In the genomic region with DNA sequence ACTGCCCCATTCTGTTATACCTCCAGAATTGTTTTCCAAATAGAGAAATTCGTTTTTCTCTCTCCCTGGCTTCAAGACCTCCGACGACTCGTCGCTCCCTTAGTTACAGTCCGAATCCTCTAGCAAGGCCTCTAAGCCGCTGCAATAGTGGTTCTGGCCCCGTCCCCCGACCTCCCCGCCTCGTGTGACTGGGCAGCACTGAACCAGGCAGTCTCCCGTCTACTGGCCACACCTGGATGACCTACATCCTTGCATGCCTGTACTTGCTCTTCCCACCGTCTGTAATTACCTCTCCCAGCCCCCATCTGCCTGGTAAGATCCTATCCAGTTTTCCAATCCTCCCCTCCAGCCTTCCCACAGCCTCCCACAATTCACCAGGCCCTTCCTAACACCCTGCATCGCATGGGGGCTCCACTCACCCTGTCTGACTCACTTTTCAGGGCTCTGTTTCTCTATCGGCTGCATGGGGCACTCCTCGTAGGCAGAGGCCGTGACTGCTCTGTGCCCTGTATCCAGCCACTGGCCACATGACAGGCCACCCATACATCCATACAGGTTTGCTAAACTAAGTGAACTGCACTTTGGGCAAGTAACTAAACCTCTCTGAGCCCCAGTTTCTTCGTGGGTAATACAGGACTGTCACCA, we compare ENCODE assay signal across 12 cellular contexts. TPM values are rescaled to one million over a fixed set of nuclear protein-coding genes. Genes with fewer than 3 reads are reported as not detected.
DNase-seq lines count a peak whose midpoint lies in the region; ATAC-seq, FAIRE-seq and TF ChIP-seq lines count a peak whose summit lies in the region.
"Had no signal": no experiment of that assay in that cellular context is flagged by ENCODE, and none has a peak within 500 bp of the region (broad histone marks: within the 10 kb centered on the region; RNA-seq: fewer than 3 reads in every experiment).

No MANE protein-coding gene starts in this region.

- no peaks in the 10 kb centered on the region for H3K9me2 ChIP-seq in GM23338 (ENCODE audit: insufficient read depth)

- H3K4me3 ChIP-seq in GM23338 = no peak overlapping the region
- H3K4me3 ChIP-seq in adrenal gland = no peak overlapping the region
- H3K4me3 ChIP-seq in kidney (ENCODE audit: low read length in 2 of 2) = no peak overlapping the region
- H3K4me3 ChIP-seq in rectal smooth muscle tissue (ENCODE audit: low read length) = peak overlapping the region; percentile 16
- H3K4me3 ChIP-seq: body of pancreas had no signal

- H3K36me3 ChIP-seq in GM23338 (ENCODE audit: insufficient read depth) (no peaks in the 10 kb centered on the region), adrenal gland (replicated peaks in 1 of 2) (no peaks in the 10 kb centered on the region), kidney (ENCODE audit: control insufficient read depth in 1 of 2, insufficient read depth in 2 of 2, low read length in 2 of 2) (no peaks in the 10 kb centered on the region), rectal smooth muscle tissue (ENCODE audit: control insufficient read depth, insufficient read depth, low read length) (no peaks in the 10 kb centered on the region)

- peaks cover 41% of the 10 kb centered on the region for H3K4me1 Mint-ChIP-seq in GM23338
- H3K4me1 Mint-ChIP-seq: B cell had no signal

- peak overlapping the region; percentile 22 for H3K27ac Mint-ChIP-seq in GM23338
- H3K27ac Mint-ChIP-seq: B cell had no signal

- H3K4me2 ChIP-seq in GM23338 = no peak overlapping the region

- H3K9me3 ChIP-seq in adrenal gland (replicated peaks in 1 of 3) (no peaks in the 10 kb centered on the region), kidney (ENCODE audit: control insufficient read depth in 1 of 2, low read length in 2 of 2) (peaks cover 0 to 9% of the 10 kb centered on the region in 2 donors)
- H3K9me3 ChIP-seq: body of pancreas had no signal

- peak; percentile 54 for ATAC-seq in GM23338
- ATAC-seq in GM21390 (IDR thresholded peaks at IDR 0.05; ENCODE audit: unreplicated experiment) = no peak
- no peak for ATAC-seq in HG03565 (IDR thresholded peaks at IDR 0.05; ENCODE audit: unreplicated experiment)
- no peak for ATAC-seq in HG02759 (IDR thresholded peaks at IDR 0.05; ENCODE audit: unreplicated experiment)
- ATAC-seq in GM21786 (IDR thresholded peaks at IDR 0.05; ENCODE audit: unreplicated experiment) = no peak

- H3K27me3 ChIP-seq in GM23338 (ENCODE audit: insufficient read depth) (no peaks in the 10 kb centered on the region), adrenal gland (no peaks in the 10 kb centered on the region), rectal smooth muscle tissue (ENCODE audit: control insufficient read depth, insufficient read depth, low read length) (no peaks in the 10 kb centered on the region)
- H3K27me3 ChIP-seq: body of pancreas had no signal

- peaks cover 16% of the 10 kb centered on the region for H4K20me1 ChIP-seq in GM23338 (replicated peaks; ENCODE audit: insufficient read depth)

- 86 to 91% (median 89%) methylated on average over 18 of the region's 18 CpGs for WGBS in adrenal gland, 4 donors

- peaks cover 37% of the 10 kb centered on the region for H3K79me2 ChIP-seq in GM23338 (replicated peaks; ENCODE audit: insufficient read depth)

- intact Hi-C loops in adrenal gland (cut with DNase I) = no loop called here
- intact Hi-C loops in kidney (cut with DNase I) = no loop called here

- H3K36me3 Mint-ChIP-seq in GM23338 (ENCODE audit: low read depth) = peaks cover 29% of the 10 kb centered on the region; the same call in 2 of the 3 replicates

- no peak for TF ChIP-seq POLR2A in adrenal gland (IDR thresholded peaks at IDR 0.05)

- FAIRE-seq in kidney (lab: Jason Lieb, UNC) = no peak

- no peak for DNase-seq in GM23338 (ENCODE audit: low spot score)
- DNase-seq in adrenal gland = peak in 3 of 7 donors; percentile 14 to 49 (median 18)
- DNase-seq in kidney = no peak
- DNase-seq: NCI-H1417 treated with DMSO at 0.1 percent for 48 hours, NCI-H526 treated with DMSO at 0.1 percent for 48 hours had no signal

- H3K9ac ChIP-seq in kidney (ENCODE audit: low read length in 2 of 2) = peak overlapping the region in 1 of 2 donors; percentile 41
- peak overlapping the region; percentile 17 for H3K9ac ChIP-seq in rectal smooth muscle tissue (ENCODE audit: low read length)

- no peak for TF ChIP-seq CTCF in GM23338 (conservative IDR thresholded peaks at IDR 0.05; ENCODE audit: low read depth in 2 of 2)
- no peak for TF ChIP-seq CTCF in adrenal gland (IDR thresholded peaks at IDR 0.05)
- no peak for TF ChIP-seq CTCF in kidney (IDR thresholded peaks at IDR 0.05; ENCODE audit: borderline replicate concordance, extremely low read depth, insufficient read depth)

- peaks cover 13% of the 10 kb centered on the region for H3K27me3 Mint-ChIP-seq in GM23338 (ENCODE audit: insufficient read depth, low read depth, poor library complexity)
- H3K27me3 Mint-ChIP-seq: B cell had no signal

- peaks cover 5% of the 10 kb centered on the region; the same call in 2 of the 3 replicates for H3K9me3 Mint-ChIP-seq in GM23338

- no peaks in the 10 kb centered on the region for H3F3A ChIP-seq in GM23338 (replicated peaks; ENCODE audit: low read depth)

- H3K4me1 ChIP-seq in GM23338 (ENCODE audit: insufficient read depth) (peaks cover 18% of the 10 kb centered on the region), adrenal gland (replicated peaks in 1 of 2) (peaks cover 0 to 26% of the 10 kb centered on the region in 2 donors), kidney (ENCODE audit: control insufficient read depth in 1 of 2, insufficient read depth in 1 of 2, low read depth in 1 of 2, low read length in 2 of 2) (peaks cover 0 to 14% of the 10 kb centered on the region in 2 donors), rectal smooth muscle tissue (ENCODE audit: control insufficient read depth, insufficient read depth, low read length) (peaks cover 25% of the 10 kb centered on the region)

- no peak overlapping the region for H3K4me3 Mint-ChIP-seq in GM23338
- H3K4me3 Mint-ChIP-seq: B cell had no signal

- H2AFZ ChIP-seq in GM23338 = no peak overlapping the region

- no peak overlapping the region for H3K27ac ChIP-seq in GM23338 (ENCODE audit: low read depth)
- peak overlapping the region in 4 of 5 donors; percentile 67 to 86 (median 78) for H3K27ac ChIP-seq in adrenal gland
- peak overlapping the region; percentile 72 to 84 for H3K27ac ChIP-seq in kidney (ENCODE audit: low read depth in 2 of 2, low read length in 2 of 2)
- H3K27ac ChIP-seq in rectal smooth muscle tissue (ENCODE audit: low read depth, low read length) = peak overlapping the region; percentile 97

RNA-seq across cellular contexts. Expression of a gene that starts 32.9 kb away (rescaled TPM):
- 28.9 and 34.8 TPM in 2 replicates for total RNA-seq in GM23338 (2014; rRNA removed; shearing (Covaris generic))
- polyA plus RNA-seq in GM23338 (2016; fragmentation: Nextera tagmentation; extraction: Ambion mirVana) = 13.5 and 14.7 TPM in 2 replicates
- 10 to 100 TPM in 4 of 8 donors, 1 to 10 TPM in 4; 8.2 to 13.9 (median 9.8) TPM for total RNA-seq in adrenal gland
- polyA plus RNA-seq in adrenal gland = 1 to 10 TPM; 6.2 to 7.6 (median 7.4) TPM
- total RNA-seq in kidney = 10.7 TPM
- polyA plus RNA-seq in kidney (ENCODE audit: insufficient read depth, low read depth, low replicate concordance) = 5.7 TPM
